Comparison of ENCODE assay signal across 19 cellular contexts in genomic region chr5:58452566-58453258, GRCh38. TPM values are rescaled to one million over a fixed set of nuclear protein-coding genes. Genes with fewer than 3 reads are reported as not detected.
DNase-seq lines count a peak whose midpoint lies in the region; TF ChIP-seq lines count a peak whose summit lies in the region.
"Had no signal": no experiment of that assay in that cellular context is flagged by ENCODE, and none has a peak within 500 bp of the region (broad histone marks: within the 10 kb centered on the region; RNA-seq: fewer than 3 reads in every experiment).

No MANE protein-coding gene starts in this region.

- no peak overlapping the region for H3K4me3 ChIP-seq in brain microvascular endothelial cell (ENCODE audit: low read depth, low read length)
- H3K4me3 ChIP-seq in fibroblast of villous mesenchyme (ENCODE audit: low read depth, low read length) = no peak overlapping the region
- no peak overlapping the region for H3K4me3 ChIP-seq in tibial nerve
- H3K4me3 ChIP-seq: BLaER1 treated with 17β-estradiol and CSF1 and Interleukin-3, amounts not matched to agents 10 nM and 100 nM; colonic mucosa; GM23248 had no signal

- H3K4me1 ChIP-seq in tibial nerve = peaks cover 0 to 40% (median 11%) of the 10 kb centered on the region in 4 donors
- H3K4me1 ChIP-seq: colonic mucosa had no signal

- peaks cover 53% of the 10 kb centered on the region for H3K36me3 ChIP-seq in brain microvascular endothelial cell (replicated peaks)
- H3K36me3 ChIP-seq in tibial nerve = peaks cover 0 to 56% (median 7%) of the 10 kb centered on the region in 3 donors
- H3K36me3 ChIP-seq: colonic mucosa had no signal

- in situ Hi-C loops in brain microvascular endothelial cell (cut with HindIII; ENCODE audit: low pct_ligation_motif_present, low sequenced_read_pairs) = loop anchor here (25.0 kb wide), 3 partner anchors 665 to 1140 kb away; partner anchors contain the start of gene ACTBL2

- 80 to 85% methylated on average over 3 of the region's 3 CpGs for WGBS in tibial nerve, 2 donors

- TF ChIP-seq EP300 in tibial nerve (IDR thresholded peaks at IDR 0.05) = no peak

- H3K9me3 ChIP-seq in tibial nerve = no peaks in the 10 kb centered on the region
- H3K9me3 ChIP-seq: BLaER1 treated with 17β-estradiol and CSF1 and Interleukin-3, amounts not matched to agents 10 nM and 100 nM; colonic mucosa had no signal

- H3K27me3 ChIP-seq in brain microvascular endothelial cell (replicated peaks) (no peaks in the 10 kb centered on the region), tibial nerve (no peaks in the 10 kb centered on the region)
- H3K27me3 ChIP-seq: colonic mucosa had no signal

- peak; percentile 89 for DNase-seq in M059J (ENCODE audit: low read depth)
- no peak for DNase-seq in brain microvascular endothelial cell
- DNase-seq in fibroblast of villous mesenchyme (ENCODE audit: low read depth) = peak; percentile 27
- DNase-seq in tibial nerve (ENCODE audit: low spot score in 2 of 2) = no peak
- no peak for DNase-seq in NCI-H146 treated with DMSO at 0.1 percent for 48 hours (lab: John Stamatoyannopoulos, UW; ENCODE audit: unreplicated experiment)
- DNase-seq in activated naive CD4-positive, alpha-beta T cell treated with anti-CD3 and anti-CD28 coated beads, Interleukin-2, amount 50 U/mL, for 16 hours = no peak
- DNase-seq in NCI-H526 treated with DMSO at 0.1 percent for 48 hours (lab: John Stamatoyannopoulos, UW) = no peak
- DNase-seq: activated CD4-positive, alpha-beta memory T cell treated with anti-CD3 and anti-CD28 coated beads for 36 hours; colonic mucosa; DMS79; erythroblast; GM23248; hippocampal formation; naive B cell; NCI-H2029; NCI-H524 had no signal

- no peak for TF ChIP-seq POLR2A in tibial nerve (IDR thresholded peaks at IDR 0.05)

- H3K27ac ChIP-seq in brain microvascular endothelial cell (peak overlapping the region; percentile 9), tibial nerve (no peak overlapping the region)
- H3K27ac ChIP-seq: BLaER1 treated with 17β-estradiol and CSF1 and Interleukin-3, amounts not matched to agents 10 nM and 100 nM; colonic mucosa; GM23248 had no signal

- no peak for TF ChIP-seq CTCF in brain microvascular endothelial cell (IDR thresholded peaks at IDR 0.05; ENCODE audit: low read depth, low read length, missing control alignments)
- no peak for TF ChIP-seq CTCF in fibroblast of villous mesenchyme (IDR thresholded peaks at IDR 0.05; ENCODE audit: insufficient read depth, low read depth, low read length)
- no peak for TF ChIP-seq CTCF in tibial nerve (IDR thresholded peaks at IDR 0.05)

RNA-seq across cellular contexts. Expression of gene PLK2, which starts 7.2 kb away (rescaled TPM):
- total RNA-seq in M059J (2014; rRNA removed; shearing (Covaris generic)) = 1,040 and 1,179 TPM in 2 replicates
- total RNA-seq in fibroblast of villous mesenchyme = 219 and 297 TPM in 2 replicates
- 100 to 1,000 TPM; 111 to 226 (median 163) TPM for total RNA-seq in tibial nerve

RNA-seq across cellular contexts. Expression of gene GAPT, which starts 38.5 kb away (rescaled TPM):
- not detected in 2 replicates for total RNA-seq in M059J (2014; rRNA removed; shearing (Covaris generic))
- total RNA-seq in fibroblast of villous mesenchyme (not detected in 2 replicates), tibial nerve (1 to 10 TPM in 1 of 4 donors, not detected in 3; 2.1 TPM)
- total RNA-seq: activated CD4-positive, alpha-beta memory T cell treated with anti-CD3 and anti-CD28 coated beads for 36 hours; activated T-helper 1 cell treated with anti-CD3 and anti-CD28 coated beads, Interleukin-12 subunit alpha, Interleukin-12 subunit beta, Interleukin-2, Interleukin-4 antibody, amounts not matched to agents 30 ng/mL and 10 ng/mL and 1 ng/mL, durations not matched to agents 14 hours and 24 hours and 36 hours; GM23248; pulmonary artery endothelial cell had no signal

Comparison
In these comparisons a context has a peak if more than half of its experiments do, and no peak if none do; other contexts are left out.
1. DNase-seq: peak in M059J (single experiment) and fibroblast of villous mesenchyme (single experiment); none in brain microvascular endothelial cell (single experiment), tibial nerve (0 of 2), NCI-H146 treated with DMSO at 0.1 percent for 48 hours (single experiment), activated naive CD4-positive, alpha-beta T cell treated with anti-CD3 and anti-CD28 coated beads, Interleukin-2, amount 50 U/mL, for 16 hours (single experiment) and NCI-H526 treated with DMSO at 0.1 percent for 48 hours (single experiment).